19 cellular contexts compared by ENCODE assay signal in genomic region chr9:84045481-84046097, GRCh38.
"Had no signal": no experiment of that assay in that cellular context is flagged by ENCODE, and none has a peak within 500 bp of the region (broad histone marks: within the 10 kb centered on the region; RNA-seq: fewer than 3 reads in every experiment).

No MANE protein-coding gene starts in this region.

- DNase-seq: effector CD4-positive, alpha-beta T cell; endodermal cell; erythroblast; foreskin keratinocyte; mammary epithelial cell; naive thymus-derived CD8-positive, alpha-beta T cell; ovary; right cardiac atrium; stimulated activated CD4-positive, alpha-beta T cell treated with anti-CD3 and anti-CD28 coated beads, Interleukin-2, amount 100 ng/mL, for 48 hours; stimulated activated naive CD8-positive, alpha-beta T cell treated with anti-CD3 and anti-CD28 coated beads, Interleukin-15, Interleukin-2, amounts not matched to agents 100 U/mL and 50 U/mL, for 24 hours; thyroid gland; upper lobe of left lung; uterus had no signal

- H3K27ac ChIP-seq: coronary artery, foreskin keratinocyte, ovary, suprapubic skin, thyroid gland, upper lobe of left lung, uterus had no signal

- H3K4me3 Mint-ChIP-seq: endodermal cell; naive thymus-derived CD8-positive, alpha-beta T cell had no signal

- H3K4me1 ChIP-seq: foreskin keratinocyte, suprapubic skin, thyroid gland, upper lobe of left lung, uterus had no signal

- H3K27me3 ChIP-seq: foreskin keratinocyte, ovary, suprapubic skin, thyroid gland, upper lobe of left lung, uterus had no signal

- H3K36me3 ChIP-seq: ovary, suprapubic skin, thyroid gland, upper lobe of left lung, uterus had no signal

- H3K4me1 Mint-ChIP-seq: endodermal cell had no signal

- ATAC-seq: foreskin keratinocyte; left colon; mucosa of descending colon; naive thymus-derived CD8-positive, alpha-beta T cell; right cardiac atrium; stimulated activated naive CD8-positive, alpha-beta T cell treated with anti-CD3 and anti-CD28 coated beads, Interleukin-15, Interleukin-2, amounts not matched to agents 100 U/mL and 50 U/mL, for 24 hours had no signal

- H3K4me3 ChIP-seq: coronary artery, mucosa of descending colon, ovary, smooth muscle cell, suprapubic skin, thyroid gland, upper lobe of left lung, uterus had no signal

- H3K4me2 ChIP-seq: smooth muscle cell had no signal

- H3K9me3 ChIP-seq: thyroid gland, uterus had no signal

- FAIRE-seq: endothelial cell of umbilical vein had no signal

- H3K27ac Mint-ChIP-seq: endodermal cell; naive thymus-derived CD8-positive, alpha-beta T cell had no signal
